Comparison of ENCODE assay signal across 8 cellular contexts in the genomic region with DNA sequence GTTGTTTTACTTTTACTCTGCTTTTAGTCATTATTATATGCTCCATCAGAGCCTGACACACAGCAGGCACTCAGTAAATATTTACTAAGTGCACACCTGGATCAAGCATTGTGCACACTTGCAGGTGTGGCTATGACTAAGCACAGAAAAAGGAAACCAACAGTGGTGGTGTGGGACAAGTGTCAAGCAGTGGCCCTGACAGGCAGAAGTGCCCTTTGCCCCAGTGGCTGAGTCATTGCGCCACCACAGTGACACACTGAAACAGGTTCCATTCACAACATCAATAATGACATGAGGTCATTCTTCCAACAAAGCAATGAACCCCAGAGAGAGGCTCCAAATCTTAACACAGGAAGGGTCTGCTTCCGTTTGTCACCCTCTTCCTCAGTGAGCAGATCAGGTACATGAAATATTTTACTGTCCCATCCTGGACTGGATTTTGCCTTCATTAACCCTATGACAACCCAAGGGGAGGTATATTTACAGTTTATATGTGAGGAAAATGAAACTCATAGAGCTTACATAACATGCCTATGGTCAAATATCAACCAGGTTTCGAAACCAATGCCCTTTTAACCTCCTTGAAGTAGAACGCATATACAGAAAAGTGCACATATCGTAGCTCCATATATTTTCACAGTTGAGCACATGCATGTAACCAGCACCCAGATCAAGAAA.
DNase-seq lines count a peak whose midpoint lies in the region; ATAC-seq and TF ChIP-seq lines count a peak whose summit lies in the region.

No MANE protein-coding gene starts in this region.

- H3K27me3 Mint-ChIP-seq in glutamatergic neuron (ENCODE audit: unreplicated experiment) = peaks cover 3% of the 10 kb centered on the region
- no peaks in the 10 kb centered on the region for H3K27me3 Mint-ChIP-seq in stimulated activated memory B cell treated with anti-CD40 and anti-IgM and Interleukin-4, amounts not matched to agents 10 μg/mL and 1 μg/mL and 100 μg/mL, for 72 hours

- no peaks in the 10 kb centered on the region for H3K36me3 Mint-ChIP-seq in glutamatergic neuron (ENCODE audit: unreplicated experiment)
- no peaks in the 10 kb centered on the region for H3K36me3 Mint-ChIP-seq in stimulated activated memory B cell treated with anti-CD40 and anti-IgM and Interleukin-4, amounts not matched to agents 10 μg/mL and 1 μg/mL and 100 μg/mL, for 72 hours

- ATAC-seq in GM21390 (IDR thresholded peaks at IDR 0.05; ENCODE audit: unreplicated experiment) (peak; percentile 86), HG03571 (IDR thresholded peaks at IDR 0.05; ENCODE audit: unreplicated experiment) (peak; percentile 91)
- ATAC-seq in stimulated activated memory B cell treated with anti-CD40 and anti-IgM and Interleukin-4, amounts not matched to agents 10 μg/mL and 1 μg/mL and 100 μg/mL, for 72 hours = peak; percentile 78

- H3K36me3 ChIP-seq in GM06990 (ENCODE audit: control insufficient read depth, insufficient read depth, low read length) = no peaks in the 10 kb centered on the region

- no peak overlapping the region for H3K4me3 Mint-ChIP-seq in glutamatergic neuron (ENCODE audit: unreplicated experiment)
- no peak overlapping the region for H3K4me3 Mint-ChIP-seq in stimulated activated memory B cell treated with anti-CD40 and anti-IgM and Interleukin-4, amounts not matched to agents 10 μg/mL and 1 μg/mL and 100 μg/mL, for 72 hours

- H3K27ac Mint-ChIP-seq in glutamatergic neuron (ENCODE audit: unreplicated experiment) = peak overlapping the region; percentile 69
- no peak overlapping the region for H3K27ac Mint-ChIP-seq in stimulated activated memory B cell treated with anti-CD40 and anti-IgM and Interleukin-4, amounts not matched to agents 10 μg/mL and 1 μg/mL and 100 μg/mL, for 72 hours

- TF ChIP-seq CTCF in GM06990 (IDR thresholded peaks at IDR 0.05; ENCODE audit: insufficient read depth, low read length, poor library complexity, severe bottlenecking) (no peak), glutamatergic neuron (IDR thresholded peaks at IDR 0.05; ENCODE audit: partially characterized antibody, unreplicated experiment) (no peak)

- DNase-seq in GM06990 (ENCODE audit: extremely low read depth, insufficient read length) (peak; percentile 46), SW480 (ENCODE audit: low spot score) (peak; percentile 99), glutamatergic neuron (no peak), hepatic stellate cell (ENCODE audit: low spot score) (no peak), A172 (ENCODE audit: low spot score) (no peak)

- peaks cover 3% of the 10 kb centered on the region for H3K9me3 Mint-ChIP-seq in glutamatergic neuron (ENCODE audit: unreplicated experiment)
- no peaks in the 10 kb centered on the region for H3K9me3 Mint-ChIP-seq in stimulated activated memory B cell treated with anti-CD40 and anti-IgM and Interleukin-4, amounts not matched to agents 10 μg/mL and 1 μg/mL and 100 μg/mL, for 72 hours

- no peaks in the 10 kb centered on the region for H3K27me3 ChIP-seq in GM06990 (replicated peaks; ENCODE audit: control insufficient read depth, insufficient read depth, low read length)

- H3K4me3 ChIP-seq in GM06990 (replicated peaks; ENCODE audit: low read depth, low read length) = no peak overlapping the region

- H3K4me1 Mint-ChIP-seq in glutamatergic neuron (ENCODE audit: low read depth, unreplicated experiment) = peaks cover 54% of the 10 kb centered on the region
- peaks cover 14% of the 10 kb centered on the region for H3K4me1 Mint-ChIP-seq in stimulated activated memory B cell treated with anti-CD40 and anti-IgM and Interleukin-4, amounts not matched to agents 10 μg/mL and 1 μg/mL and 100 μg/mL, for 72 hours

Comparison
In these comparisons a context has a peak if more than half of its experiments do, and no peak if none do; other contexts are left out.
1. DNase-seq: peak in GM06990 (single experiment) and SW480 (single experiment); none in glutamatergic neuron (single experiment), hepatic stellate cell (single experiment) and A172 (single experiment).
2. Peak in every context shown above with its lines, with median percentiles within 50 percentile points of each other: ATAC-seq.